ENCODE assay signal across 1 cellular context in genomic region chr1:115973154-115973553, GRCh38.
TF ChIP-seq lines count a peak whose summit lies in the region.

No MANE protein-coding gene starts in this region.

TF ChIP-seq in HEK293, 187 proteins besides CTCF, POLR2A, EP300 and RAD21:
- TF ChIP-seq, protein P1, sequence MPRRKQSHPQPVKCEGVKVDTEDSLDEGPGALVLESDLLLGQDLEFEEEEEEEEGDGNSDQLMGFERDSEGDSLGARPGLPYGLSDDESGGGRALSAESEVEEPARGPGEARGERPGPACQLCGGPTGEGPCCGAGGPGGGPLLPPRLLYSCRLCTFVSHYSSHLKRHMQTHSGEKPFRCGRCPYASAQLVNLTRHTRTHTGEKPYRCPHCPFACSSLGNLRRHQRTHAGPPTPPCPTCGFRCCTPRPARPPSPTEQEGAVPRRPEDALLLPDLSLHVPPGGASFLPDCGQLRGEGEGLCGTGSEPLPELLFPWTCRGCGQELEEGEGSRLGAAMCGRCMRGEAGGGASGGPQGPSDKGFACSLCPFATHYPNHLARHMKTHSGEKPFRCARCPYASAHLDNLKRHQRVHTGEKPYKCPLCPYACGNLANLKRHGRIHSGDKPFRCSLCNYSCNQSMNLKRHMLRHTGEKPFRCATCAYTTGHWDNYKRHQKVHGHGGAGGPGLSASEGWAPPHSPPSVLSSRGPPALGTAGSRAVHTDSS (tag by site-specific recombination; IDR thresholded peaks at IDR 0.05), result no peak
- TF ChIP-seq ZNF404 (tag by site-specific recombination; IDR thresholded peaks at IDR 0.05), result no peak
- no peak for TF ChIP-seq ZNF311 (tag by site-specific recombination; IDR thresholded peaks at IDR 0.05; ENCODE audit: borderline replicate concordance)
- no peak for TF ChIP-seq ZNF544 (tag by site-specific recombination; IDR thresholded peaks at IDR 0.05)
- TF ChIP-seq, protein P2, sequence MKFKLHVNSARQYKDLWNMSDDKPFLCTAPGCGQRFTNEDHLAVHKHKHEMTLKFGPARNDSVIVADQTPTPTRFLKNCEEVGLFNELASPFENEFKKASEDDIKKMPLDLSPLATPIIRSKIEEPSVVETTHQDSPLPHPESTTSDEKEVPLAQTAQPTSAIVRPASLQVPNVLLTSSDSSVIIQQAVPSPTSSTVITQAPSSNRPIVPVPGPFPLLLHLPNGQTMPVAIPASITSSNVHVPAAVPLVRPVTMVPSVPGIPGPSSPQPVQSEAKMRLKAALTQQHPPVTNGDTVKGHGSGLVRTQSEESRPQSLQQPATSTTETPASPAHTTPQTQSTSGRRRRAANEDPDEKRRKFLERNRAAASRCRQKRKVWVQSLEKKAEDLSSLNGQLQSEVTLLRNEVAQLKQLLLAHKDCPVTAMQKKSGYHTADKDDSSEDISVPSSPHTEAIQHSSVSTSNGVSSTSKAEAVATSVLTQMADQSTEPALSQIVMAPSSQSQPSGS (tag by site-specific recombination; IDR thresholded peaks at IDR 0.05; ENCODE audit: low read depth), result 0 out of 2 replicates have a peak, but pooled peaks have one; percentile 10
- TF ChIP-seq ZNF266 (tag by site-specific recombination; IDR thresholded peaks at IDR 0.05; ENCODE audit: low read depth), result peak; percentile 73
- no peak for TF ChIP-seq ZNF354C (tag by site-specific recombination; IDR thresholded peaks at IDR 0.05; ENCODE audit: borderline replicate concordance, low read depth)
- TF ChIP-seq ZBTB11 (tag by site-specific recombination; conservative IDR thresholded peaks at IDR 0.05; ENCODE audit: low read depth), result no peak
- TF ChIP-seq SP2 (tag by site-specific recombination; IDR thresholded peaks at IDR 0.05), result no peak
